Comparison of ENCODE assay signal across 1 cellular context in the genomic region with DNA sequence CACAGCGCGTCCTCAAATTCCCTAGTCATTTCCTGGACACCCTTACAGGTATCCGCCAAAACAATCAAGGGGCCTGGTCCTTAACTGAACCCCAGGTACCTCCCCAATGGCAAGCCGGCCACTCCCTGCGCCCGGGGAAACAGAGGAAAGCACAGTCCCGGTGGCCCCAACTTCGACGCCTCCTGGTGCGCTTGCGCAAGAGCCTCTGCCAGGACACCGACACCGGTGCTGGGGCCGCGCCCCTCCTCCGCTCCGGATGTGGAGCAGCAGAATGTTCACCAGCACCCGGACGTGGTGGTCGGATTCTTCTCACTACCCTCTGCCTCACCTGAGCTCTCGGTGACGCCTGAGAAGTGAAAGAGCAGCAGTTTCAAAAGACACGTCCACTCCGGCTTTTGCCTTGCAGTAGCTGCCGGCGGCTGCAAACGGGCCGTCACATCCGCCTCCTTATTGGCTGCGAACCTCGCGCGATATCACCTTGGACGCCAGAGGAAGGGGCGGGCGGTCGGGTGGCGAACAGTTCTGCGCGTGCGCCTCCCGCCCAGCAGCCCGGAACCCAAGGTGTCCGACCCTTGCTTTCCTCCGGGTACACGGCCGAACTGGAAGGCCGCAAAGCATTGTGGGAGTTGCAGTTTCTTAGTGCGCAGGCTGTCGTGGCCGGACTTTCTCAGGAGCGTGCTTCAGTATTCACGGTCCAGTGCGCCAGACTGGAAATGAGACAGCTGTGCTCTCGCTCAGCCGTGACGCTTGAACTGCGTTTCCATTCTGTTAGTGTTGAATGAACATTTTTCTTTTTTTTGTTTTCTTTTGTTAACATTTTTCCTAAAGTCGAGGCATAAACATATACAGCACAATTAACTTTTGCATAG.
TF ChIP-seq lines count a peak whose summit lies in the region.

A gene with protein sequence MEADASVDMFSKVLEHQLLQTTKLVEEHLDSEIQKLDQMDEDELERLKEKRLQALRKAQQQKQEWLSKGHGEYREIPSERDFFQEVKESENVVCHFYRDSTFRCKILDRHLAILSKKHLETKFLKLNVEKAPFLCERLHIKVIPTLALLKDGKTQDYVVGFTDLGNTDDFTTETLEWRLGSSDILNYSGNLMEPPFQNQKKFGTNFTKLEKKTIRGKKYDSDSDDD (minus strand): TSS at position 423 of the 869 bp plus-strand sequence. CDS start 3,123 bp downstream, outside the sequence.

TF ChIP-seq in HepG2, 621 proteins besides CTCF, POLR2A, EP300 and RAD21 (continued from another document and continues in another):
- TF ChIP-seq MAZ (IDR thresholded peaks at IDR 0.05; ENCODE audit: borderline replicate concordance, low read depth, low read length) (peak; percentile 83; the same call in 1 of the 2 replicates), MAZ (CRISPR knock-in tag; IDR thresholded peaks at IDR 0.05; ENCODE audit: low read depth) (peak; percentile 65; the same call in 1 of the 2 replicates), ZNF207 (IDR thresholded peaks at IDR 0.05; ENCODE audit: borderline replicate concordance) (no peak), PLRG1 (conservative IDR thresholded peaks at IDR 0.05) (no peak), SP4 (CRISPR knock-in tag; IDR thresholded peaks at IDR 0.05) (peak; percentile 70; the same call in 1 of the 2 replicates), FOXP1 (IDR thresholded peaks at IDR 0.05) (no peak), FOXP1 (CRISPR knock-in tag; IDR thresholded peaks at IDR 0.05) (peak; percentile 29; the same call in 1 of the 2 replicates), HDAC2 (CRISPR knock-in tag; IDR thresholded peaks at IDR 0.05) (peak; percentile 91), REL (CRISPR knock-in tag; conservative IDR thresholded peaks at IDR 0.05) (no peak), ZNF20 (CRISPR knock-in tag; IDR thresholded peaks at IDR 0.05) (no peak), ZNF839 (CRISPR knock-in tag; IDR thresholded peaks at IDR 0.05; ENCODE audit: borderline replicate concordance) (peak; percentile 94), ZNF256 (CRISPR knock-in tag; conservative IDR thresholded peaks at IDR 0.05) (no peak), NFIB (CRISPR knock-in tag; IDR thresholded peaks at IDR 0.05; ENCODE audit: borderline replicate concordance) (no peak), NFE2 (CRISPR knock-in tag; IDR thresholded peaks at IDR 0.05) (no peak), ZNF589 (CRISPR knock-in tag; conservative IDR thresholded peaks at IDR 0.05) (no peak; the same call in 1 of the 2 replicates), FIP1L1 (IDR thresholded peaks at IDR 0.05; ENCODE audit: borderline replicate concordance, insufficient read depth, low read depth, low read length) (0 out of 2 replicates have a peak, but pooled peaks have one; percentile 37), PAF1 (CRISPR knock-in tag; IDR thresholded peaks at IDR 0.05) (no peak), ZFP90 (CRISPR knock-in tag; IDR thresholded peaks at IDR 0.05; ENCODE audit: borderline replicate concordance) (peak; percentile 81; the same call in 1 of the 2 replicates)
- TF ChIP-seq, protein P1, sequence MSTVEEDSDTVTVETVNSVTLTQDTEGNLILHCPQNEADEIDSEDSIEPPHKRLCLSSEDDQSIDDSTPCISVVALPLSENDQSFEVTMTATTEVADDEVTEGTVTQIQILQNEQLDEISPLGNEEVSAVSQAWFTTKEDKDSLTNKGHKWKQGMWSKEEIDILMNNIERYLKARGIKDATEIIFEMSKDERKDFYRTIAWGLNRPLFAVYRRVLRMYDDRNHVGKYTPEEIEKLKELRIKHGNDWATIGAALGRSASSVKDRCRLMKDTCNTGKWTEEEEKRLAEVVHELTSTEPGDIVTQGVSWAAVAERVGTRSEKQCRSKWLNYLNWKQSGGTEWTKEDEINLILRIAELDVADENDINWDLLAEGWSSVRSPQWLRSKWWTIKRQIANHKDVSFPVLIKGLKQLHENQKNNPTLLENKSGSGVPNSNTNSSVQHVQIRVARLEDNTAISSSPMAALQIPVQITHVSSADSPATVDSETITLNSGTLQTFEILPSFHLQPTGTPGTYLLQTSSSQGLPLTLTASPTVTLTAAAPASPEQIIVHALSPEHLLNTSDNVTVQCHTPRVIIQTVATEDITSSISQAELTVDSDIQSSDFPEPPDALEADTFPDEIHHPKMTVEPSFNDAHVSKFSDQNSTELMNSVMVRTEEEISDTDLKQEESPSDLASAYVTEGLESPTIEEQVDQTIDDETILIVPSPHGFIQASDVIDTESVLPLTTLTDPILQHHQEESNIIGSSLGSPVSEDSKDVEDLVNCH (CRISPR knock-in tag; IDR thresholded peaks at IDR 0.05): 0 out of 2 replicates have a peak, but pooled peaks have one; percentile 74
- TF ChIP-seq, protein P2, sequence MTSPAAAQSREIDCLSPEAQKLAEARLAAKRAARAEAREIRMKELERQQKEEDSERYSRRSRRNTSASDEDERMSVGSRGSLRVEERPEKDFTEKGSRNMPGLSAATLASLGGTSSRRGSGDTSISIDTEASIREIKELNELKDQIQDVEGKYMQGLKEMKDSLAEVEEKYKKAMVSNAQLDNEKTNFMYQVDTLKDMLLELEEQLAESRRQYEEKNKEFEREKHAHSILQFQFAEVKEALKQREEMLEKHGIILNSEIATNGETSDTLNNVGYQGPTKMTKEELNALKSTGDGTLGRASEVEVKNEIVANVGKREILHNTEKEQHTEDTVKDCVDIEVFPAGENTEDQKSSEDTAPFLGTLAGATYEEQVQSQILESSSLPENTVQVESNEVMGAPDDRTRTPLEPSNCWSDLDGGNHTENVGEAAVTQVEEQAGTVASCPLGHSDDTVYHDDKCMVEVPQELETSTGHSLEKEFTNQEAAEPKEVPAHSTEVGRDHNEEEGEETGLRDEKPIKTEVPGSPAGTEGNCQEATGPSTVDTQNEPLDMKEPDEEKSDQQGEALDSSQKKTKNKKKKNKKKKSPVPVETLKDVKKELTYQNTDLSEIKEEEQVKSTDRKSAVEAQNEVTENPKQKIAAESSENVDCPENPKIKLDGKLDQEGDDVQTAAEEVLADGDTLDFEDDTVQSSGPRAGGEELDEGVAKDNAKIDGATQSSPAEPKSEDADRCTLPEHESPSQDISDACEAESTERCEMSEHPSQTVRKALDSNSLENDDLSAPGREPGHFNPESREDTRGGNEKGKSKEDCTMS (CRISPR knock-in tag; conservative IDR thresholded peaks at IDR 0.05): no peak
- TF ChIP-seq, protein P3, sequence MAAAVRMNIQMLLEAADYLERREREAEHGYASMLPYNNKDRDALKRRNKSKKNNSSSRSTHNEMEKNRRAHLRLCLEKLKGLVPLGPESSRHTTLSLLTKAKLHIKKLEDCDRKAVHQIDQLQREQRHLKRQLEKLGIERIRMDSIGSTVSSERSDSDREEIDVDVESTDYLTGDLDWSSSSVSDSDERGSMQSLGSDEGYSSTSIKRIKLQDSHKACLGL (CRISPR knock-in tag; IDR thresholded peaks at IDR 0.05): no peak; the same call in 1 of the 2 replicates
- TF ChIP-seq, protein P4, sequence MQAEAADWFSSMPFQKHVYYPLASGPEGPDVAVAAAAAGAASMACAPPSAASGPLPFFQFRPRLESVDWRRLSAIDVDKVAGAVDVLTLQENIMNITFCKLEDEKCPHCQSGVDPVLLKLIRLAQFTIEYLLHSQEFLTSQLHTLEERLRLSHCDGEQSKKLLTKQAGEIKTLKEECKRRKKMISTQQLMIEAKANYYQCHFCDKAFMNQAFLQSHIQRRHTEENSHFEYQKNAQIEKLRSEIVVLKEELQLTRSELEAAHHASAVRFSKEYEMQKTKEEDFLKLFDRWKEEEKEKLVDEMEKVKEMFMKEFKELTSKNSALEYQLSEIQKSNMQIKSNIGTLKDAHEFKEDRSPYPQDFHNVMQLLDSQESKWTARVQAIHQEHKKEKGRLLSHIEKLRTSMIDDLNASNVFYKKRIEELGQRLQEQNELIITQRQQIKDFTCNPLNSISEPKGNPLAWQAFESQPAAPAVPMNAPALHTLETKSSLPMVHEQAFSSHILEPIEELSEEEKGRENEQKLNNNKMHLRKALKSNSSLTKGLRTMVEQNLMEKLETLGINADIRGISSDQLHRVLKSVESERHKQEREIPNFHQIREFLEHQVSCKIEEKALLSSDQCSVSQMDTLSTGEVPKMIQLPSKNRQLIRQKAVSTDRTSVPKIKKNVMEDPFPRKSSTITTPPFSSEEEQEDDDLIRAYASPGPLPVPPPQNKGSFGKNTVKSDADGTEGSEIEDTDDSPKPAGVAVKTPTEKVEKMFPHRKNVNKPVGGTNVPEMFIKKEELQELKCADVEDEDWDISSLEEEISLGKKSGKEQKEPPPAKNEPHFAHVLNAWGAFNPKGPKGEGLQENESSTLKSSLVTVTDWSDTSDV (CRISPR knock-in tag; IDR thresholded peaks at IDR 0.05): peak; percentile 70; the same call in 1 of the 2 replicates
- TF ChIP-seq, protein P5, sequence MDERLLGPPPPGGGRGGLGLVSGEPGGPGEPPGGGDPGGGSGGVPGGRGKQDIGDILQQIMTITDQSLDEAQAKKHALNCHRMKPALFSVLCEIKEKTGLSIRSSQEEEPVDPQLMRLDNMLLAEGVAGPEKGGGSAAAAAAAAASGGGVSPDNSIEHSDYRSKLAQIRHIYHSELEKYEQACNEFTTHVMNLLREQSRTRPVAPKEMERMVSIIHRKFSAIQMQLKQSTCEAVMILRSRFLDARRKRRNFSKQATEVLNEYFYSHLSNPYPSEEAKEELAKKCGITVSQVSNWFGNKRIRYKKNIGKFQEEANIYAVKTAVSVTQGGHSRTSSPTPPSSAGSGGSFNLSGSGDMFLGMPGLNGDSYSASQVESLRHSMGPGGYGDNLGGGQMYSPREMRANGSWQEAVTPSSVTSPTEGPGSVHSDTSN (CRISPR knock-in tag; IDR thresholded peaks at IDR 0.05): peak; percentile 51; the same call in 1 of the 2 replicates
- TF ChIP-seq, protein P6, sequence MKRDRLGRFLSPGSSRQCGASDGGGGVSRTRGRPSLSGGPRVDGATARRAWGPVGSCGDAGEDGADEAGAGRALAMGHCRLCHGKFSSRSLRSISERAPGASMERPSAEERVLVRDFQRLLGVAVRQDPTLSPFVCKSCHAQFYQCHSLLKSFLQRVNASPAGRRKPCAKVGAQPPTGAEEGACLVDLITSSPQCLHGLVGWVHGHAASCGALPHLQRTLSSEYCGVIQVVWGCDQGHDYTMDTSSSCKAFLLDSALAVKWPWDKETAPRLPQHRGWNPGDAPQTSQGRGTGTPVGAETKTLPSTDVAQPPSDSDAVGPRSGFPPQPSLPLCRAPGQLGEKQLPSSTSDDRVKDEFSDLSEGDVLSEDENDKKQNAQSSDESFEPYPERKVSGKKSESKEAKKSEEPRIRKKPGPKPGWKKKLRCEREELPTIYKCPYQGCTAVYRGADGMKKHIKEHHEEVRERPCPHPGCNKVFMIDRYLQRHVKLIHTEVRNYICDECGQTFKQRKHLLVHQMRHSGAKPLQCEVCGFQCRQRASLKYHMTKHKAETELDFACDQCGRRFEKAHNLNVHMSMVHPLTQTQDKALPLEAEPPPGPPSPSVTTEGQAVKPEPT (CRISPR knock-in tag; IDR thresholded peaks at IDR 0.05; ENCODE audit: low read depth): peak; percentile 51; the same call in 1 of the 2 replicates
- TF ChIP-seq, protein P7, sequence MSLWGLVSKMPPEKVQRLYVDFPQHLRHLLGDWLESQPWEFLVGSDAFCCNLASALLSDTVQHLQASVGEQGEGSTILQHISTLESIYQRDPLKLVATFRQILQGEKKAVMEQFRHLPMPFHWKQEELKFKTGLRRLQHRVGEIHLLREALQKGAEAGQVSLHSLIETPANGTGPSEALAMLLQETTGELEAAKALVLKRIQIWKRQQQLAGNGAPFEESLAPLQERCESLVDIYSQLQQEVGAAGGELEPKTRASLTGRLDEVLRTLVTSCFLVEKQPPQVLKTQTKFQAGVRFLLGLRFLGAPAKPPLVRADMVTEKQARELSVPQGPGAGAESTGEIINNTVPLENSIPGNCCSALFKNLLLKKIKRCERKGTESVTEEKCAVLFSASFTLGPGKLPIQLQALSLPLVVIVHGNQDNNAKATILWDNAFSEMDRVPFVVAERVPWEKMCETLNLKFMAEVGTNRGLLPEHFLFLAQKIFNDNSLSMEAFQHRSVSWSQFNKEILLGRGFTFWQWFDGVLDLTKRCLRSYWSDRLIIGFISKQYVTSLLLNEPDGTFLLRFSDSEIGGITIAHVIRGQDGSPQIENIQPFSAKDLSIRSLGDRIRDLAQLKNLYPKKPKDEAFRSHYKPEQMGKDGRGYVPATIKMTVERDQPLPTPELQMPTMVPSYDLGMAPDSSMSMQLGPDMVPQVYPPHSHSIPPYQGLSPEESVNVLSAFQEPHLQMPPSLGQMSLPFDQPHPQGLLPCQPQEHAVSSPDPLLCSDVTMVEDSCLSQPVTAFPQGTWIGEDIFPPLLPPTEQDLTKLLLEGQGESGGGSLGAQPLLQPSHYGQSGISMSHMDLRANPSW (CRISPR knock-in tag; IDR thresholded peaks at IDR 0.05; ENCODE audit: borderline replicate concordance): peak; percentile 81
- TF ChIP-seq, protein P8, sequence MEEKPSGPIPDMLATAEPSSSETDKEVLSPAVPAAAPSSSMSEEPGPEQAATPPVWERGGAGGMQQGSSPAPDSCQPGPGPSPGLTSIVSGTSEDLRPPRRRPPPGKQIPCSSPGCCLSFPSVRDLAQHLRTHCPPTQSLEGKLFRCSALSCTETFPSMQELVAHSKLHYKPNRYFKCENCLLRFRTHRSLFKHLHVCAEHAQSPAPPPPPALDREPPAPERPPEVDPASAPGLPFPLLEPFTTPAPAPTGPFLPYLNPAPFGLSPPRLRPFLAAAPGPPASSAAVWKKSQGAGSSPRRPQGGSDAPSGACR (CRISPR knock-in tag; IDR thresholded peaks at IDR 0.05): no peak
- TF ChIP-seq, protein P9, sequence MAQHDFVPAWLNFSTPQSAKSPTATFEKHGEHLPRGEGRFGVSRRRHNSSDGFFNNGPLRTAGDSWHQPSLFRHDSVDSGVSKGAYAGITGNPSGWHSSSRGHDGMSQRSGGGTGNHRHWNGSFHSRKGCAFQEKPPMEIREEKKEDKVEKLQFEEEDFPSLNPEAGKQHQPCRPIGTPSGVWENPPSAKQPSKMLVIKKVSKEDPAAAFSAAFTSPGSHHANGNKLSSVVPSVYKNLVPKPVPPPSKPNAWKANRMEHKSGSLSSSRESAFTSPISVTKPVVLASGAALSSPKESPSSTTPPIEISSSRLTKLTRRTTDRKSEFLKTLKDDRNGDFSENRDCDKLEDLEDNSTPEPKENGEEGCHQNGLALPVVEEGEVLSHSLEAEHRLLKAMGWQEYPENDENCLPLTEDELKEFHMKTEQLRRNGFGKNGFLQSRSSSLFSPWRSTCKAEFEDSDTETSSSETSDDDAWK (CRISPR knock-in tag; IDR thresholded peaks at IDR 0.05): no peak
- TF ChIP-seq, protein P10, sequence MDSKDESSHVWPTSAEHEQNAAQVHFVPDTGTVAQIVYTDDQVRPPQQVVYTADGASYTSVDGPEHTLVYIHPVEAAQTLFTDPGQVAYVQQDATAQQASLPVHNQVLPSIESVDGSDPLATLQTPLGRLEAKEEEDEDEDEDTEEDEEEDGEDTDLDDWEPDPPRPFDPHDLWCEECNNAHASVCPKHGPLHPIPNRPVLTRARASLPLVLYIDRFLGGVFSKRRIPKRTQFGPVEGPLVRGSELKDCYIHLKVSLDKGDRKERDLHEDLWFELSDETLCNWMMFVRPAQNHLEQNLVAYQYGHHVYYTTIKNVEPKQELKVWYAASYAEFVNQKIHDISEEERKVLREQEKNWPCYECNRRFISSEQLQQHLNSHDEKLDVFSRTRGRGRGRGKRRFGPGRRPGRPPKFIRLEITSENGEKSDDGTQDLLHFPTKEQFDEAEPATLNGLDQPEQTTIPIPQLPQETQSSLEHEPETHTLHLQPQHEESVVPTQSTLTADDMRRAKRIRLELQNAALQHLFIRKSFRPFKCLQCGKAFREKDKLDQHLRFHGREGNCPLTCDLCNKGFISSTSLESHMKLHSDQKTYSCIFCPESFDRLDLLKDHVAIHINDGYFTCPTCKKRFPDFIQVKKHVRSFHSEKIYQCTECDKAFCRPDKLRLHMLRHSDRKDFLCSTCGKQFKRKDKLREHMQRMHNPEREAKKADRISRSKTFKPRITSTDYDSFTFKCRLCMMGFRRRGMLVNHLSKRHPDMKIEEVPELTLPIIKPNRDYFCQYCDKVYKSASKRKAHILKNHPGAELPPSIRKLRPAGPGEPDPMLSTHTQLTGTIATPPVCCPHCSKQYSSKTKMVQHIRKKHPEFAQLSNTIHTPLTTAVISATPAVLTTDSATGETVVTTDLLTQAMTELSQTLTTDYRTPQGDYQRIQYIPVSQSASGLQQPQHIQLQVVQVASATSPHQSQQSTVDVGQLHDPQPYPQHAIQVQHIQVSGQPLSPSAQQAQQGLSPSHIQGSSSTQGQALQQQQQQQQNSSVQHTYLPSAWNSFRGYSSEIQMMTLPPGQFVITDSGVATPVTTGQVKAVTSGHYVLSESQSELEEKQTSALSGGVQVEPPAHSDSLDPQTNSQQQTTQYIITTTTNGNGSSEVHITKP (CRISPR knock-in tag; IDR thresholded peaks at IDR 0.05; ENCODE audit: low read depth): peak; percentile 89
